In genomic region chr7:76179686-76180085, GRCh38 we compare ENCODE assay signal across 13 cellular contexts. TPM values are rescaled to one million over a fixed set of nuclear protein-coding genes. Genes with fewer than 3 reads are reported as not detected.
DNase-seq lines count a peak whose midpoint lies in the region; ATAC-seq and TF ChIP-seq lines count a peak whose summit lies in the region.
"Had no signal": no experiment of that assay in that cellular context is flagged by ENCODE, and none has a peak within 500 bp of the region (broad histone marks: within the 10 kb centered on the region; RNA-seq: fewer than 3 reads in every experiment).

No MANE protein-coding gene starts in this region.

- H3K27me3 Mint-ChIP-seq in HFFc6 (ENCODE audit: insufficient read depth) (peaks cover 16% of the 10 kb centered on the region), chondrocyte (ENCODE audit: low read depth) (no peaks in the 10 kb centered on the region), progenitor cell of endocrine pancreas (peaks cover 2% of the 10 kb centered on the region)

- H3K9me3 Mint-ChIP-seq in HFFc6 (no peaks in the 10 kb centered on the region), chondrocyte (ENCODE audit: low read depth) (no peaks in the 10 kb centered on the region), progenitor cell of endocrine pancreas (ENCODE audit: low read depth) (no peaks in the 10 kb centered on the region)
- H3K9me3 Mint-ChIP-seq: GM23338 had no signal

- DNase-seq in HFFc6 (no peak), chondrocyte (ENCODE audit: low spot score) (no peak), progenitor cell of endocrine pancreas (ENCODE audit: low spot score, unreplicated experiment) (no peak), DMS53 (lab: John Stamatoyannopoulos, UW) (no peak)
- DNase-seq: C1 segment of cervical spinal cord; Calu3; CD4-positive, alpha-beta memory T cell; COR-L47; DND-41; HCEC 1CT had no signal

- H3K4me1 Mint-ChIP-seq in HFFc6 (ENCODE audit: low read depth) (peaks cover 6% of the 10 kb centered on the region; the same call in 1 of the 2 replicates), chondrocyte (ENCODE audit: low read depth) (peaks cover 5% of the 10 kb centered on the region), progenitor cell of endocrine pancreas (ENCODE audit: low read depth) (peaks cover 2% of the 10 kb centered on the region)

- no peak overlapping the region for H3K27ac Mint-ChIP-seq in HFFc6
- H3K27ac Mint-ChIP-seq in chondrocyte (ENCODE audit: unreplicated experiment): no peak overlapping the region
- H3K27ac Mint-ChIP-seq in progenitor cell of endocrine pancreas: no peak overlapping the region
- H3K27ac Mint-ChIP-seq: CD4-positive, alpha-beta memory T cell; GM23338 had no signal

- H3K36me3 Mint-ChIP-seq in HFFc6 (ENCODE audit: low read depth) (no peaks in the 10 kb centered on the region), chondrocyte (ENCODE audit: low read depth) (no peaks in the 10 kb centered on the region), progenitor cell of endocrine pancreas (ENCODE audit: insufficient read depth) (no peaks in the 10 kb centered on the region)
- H3K36me3 Mint-ChIP-seq: CD4-positive, alpha-beta memory T cell had no signal

- ATAC-seq in GM19351 (IDR thresholded peaks at IDR 0.05; ENCODE audit: unreplicated experiment) (no peak), GM19324 (IDR thresholded peaks at IDR 0.05; ENCODE audit: low FRiP score, unreplicated experiment) (no peak)
- ATAC-seq: GM23338 had no signal

- TF ChIP-seq CTCF in HFFc6 (IDR thresholded peaks at IDR 0.05) (peak; percentile 24; the same call in 1 of the 2 replicates), chondrocyte (IDR thresholded peaks at IDR 0.05) (peak; percentile 20), progenitor cell of endocrine pancreas (IDR thresholded peaks at IDR 0.05; ENCODE audit: unreplicated experiment) (peak; percentile 6)

- H3K4me3 Mint-ChIP-seq in HFFc6 (no peak overlapping the region), chondrocyte (ENCODE audit: unreplicated experiment) (no peak overlapping the region), progenitor cell of endocrine pancreas (ENCODE audit: low read depth) (no peak overlapping the region)
- H3K4me3 Mint-ChIP-seq: CD4-positive, alpha-beta memory T cell; GM23338 had no signal

RNA-seq across cellular contexts. Expression of gene SRRM3, which starts 22.0 kb away (rescaled TPM):
- under 1 TPM in 5 of 6 experiments, not detected in 1; 0.09 to 0.23 (median 0.18) TPM for total RNA-seq in HFFc6 (2021; fragmentation: NEBNext Ultra II Directional; extraction: Animal tissue kit (Norgen Biotek cat#: 25700))
- 1.4 to 2.6 TPM (median 1.7 TPM) in 3 replicates for total RNA-seq in chondrocyte
- 2.5 and 3.3 TPM in 2 replicates for total RNA-seq in progenitor cell of endocrine pancreas
- total RNA-seq: CD4-positive, alpha-beta memory T cell had no signal
